Comparison of ENCODE assay signal across 1 cellular context in the genomic region with DNA sequence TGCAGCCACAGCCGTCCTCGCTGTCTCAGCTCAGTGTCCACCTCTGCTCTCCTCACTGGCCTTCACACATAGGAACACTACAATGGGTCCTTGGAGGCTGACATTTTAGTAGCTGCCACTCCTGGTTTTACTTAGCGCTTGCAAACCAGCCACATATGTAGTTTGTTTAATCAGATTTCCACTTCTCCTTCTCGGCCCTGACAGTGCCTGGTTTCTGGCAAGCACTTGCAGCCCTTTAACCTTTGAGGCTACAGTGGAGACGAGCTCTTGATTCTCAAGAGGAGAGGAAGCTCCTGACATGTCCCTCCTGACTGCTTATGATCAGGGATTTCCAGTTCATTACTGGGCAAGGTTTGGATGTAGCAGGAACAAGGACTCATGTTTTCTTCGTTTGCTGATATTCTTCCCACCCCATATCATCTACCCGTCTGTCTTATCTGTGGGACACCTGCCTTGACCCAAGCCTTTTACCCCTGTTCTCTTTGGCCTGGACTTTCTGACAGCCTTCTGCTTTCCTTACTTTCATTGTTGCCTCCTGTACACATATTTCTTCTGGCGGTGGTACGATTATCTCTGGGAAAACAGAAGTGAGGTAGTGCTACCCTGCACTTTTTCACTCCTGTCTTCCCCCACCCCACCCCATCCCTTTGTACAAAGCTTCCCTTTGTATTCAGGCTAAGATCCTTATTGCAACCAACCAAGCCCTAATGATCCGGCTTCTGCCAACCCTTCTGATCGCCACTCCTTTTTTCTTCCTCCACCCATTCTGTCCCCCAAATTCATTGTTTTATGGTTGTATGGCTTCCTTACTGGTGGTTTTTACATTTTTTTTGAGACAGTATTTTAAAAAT.
TF ChIP-seq lines count a peak whose summit lies in the region.

No MANE protein-coding gene starts in this region.

TF ChIP-seq in SK-N-SH, 30 proteins besides CTCF, POLR2A, EP300 and RAD21:
- TF ChIP-seq FOSL2 (IDR thresholded peaks at IDR 0.05; ENCODE audit: borderline replicate concordance, low read depth): no peak
- TF ChIP-seq GATA2 (CRISPR knock-in tag; IDR thresholded peaks at IDR 0.05): peak; percentile 57
- TF ChIP-seq, protein P1, sequence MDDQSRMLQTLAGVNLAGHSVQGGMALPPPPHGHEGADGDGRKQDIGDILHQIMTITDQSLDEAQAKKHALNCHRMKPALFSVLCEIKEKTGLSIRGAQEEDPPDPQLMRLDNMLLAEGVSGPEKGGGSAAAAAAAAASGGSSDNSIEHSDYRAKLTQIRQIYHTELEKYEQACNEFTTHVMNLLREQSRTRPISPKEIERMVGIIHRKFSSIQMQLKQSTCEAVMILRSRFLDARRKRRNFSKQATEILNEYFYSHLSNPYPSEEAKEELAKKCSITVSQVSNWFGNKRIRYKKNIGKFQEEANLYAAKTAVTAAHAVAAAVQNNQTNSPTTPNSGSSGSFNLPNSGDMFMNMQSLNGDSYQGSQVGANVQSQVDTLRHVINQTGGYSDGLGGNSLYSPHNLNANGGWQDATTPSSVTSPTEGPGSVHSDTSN (IDR thresholded peaks at IDR 0.05): no peak
- TF ChIP-seq, protein P2, sequence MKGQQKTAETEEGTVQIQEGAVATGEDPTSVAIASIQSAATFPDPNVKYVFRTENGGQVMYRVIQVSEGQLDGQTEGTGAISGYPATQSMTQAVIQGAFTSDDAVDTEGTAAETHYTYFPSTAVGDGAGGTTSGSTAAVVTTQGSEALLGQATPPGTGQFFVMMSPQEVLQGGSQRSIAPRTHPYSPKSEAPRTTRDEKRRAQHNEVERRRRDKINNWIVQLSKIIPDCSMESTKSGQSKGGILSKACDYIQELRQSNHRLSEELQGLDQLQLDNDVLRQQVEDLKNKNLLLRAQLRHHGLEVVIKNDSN (IDR thresholded peaks at IDR 0.05; ENCODE audit: borderline replicate concordance, low read depth): no peak
- TF ChIP-seq, protein P3, sequence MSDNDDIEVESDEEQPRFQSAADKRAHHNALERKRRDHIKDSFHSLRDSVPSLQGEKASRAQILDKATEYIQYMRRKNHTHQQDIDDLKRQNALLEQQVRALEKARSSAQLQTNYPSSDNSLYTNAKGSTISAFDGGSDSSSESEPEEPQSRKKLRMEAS (IDR thresholded peaks at IDR 0.05; ENCODE audit: low read depth): no peak
- no peak for TF ChIP-seq JUND (IDR thresholded peaks at IDR 0.05)
- no peak for TF ChIP-seq SMC3 (IDR thresholded peaks at IDR 0.05; ENCODE audit: low read depth, low read length)
- TF ChIP-seq, protein P4, sequence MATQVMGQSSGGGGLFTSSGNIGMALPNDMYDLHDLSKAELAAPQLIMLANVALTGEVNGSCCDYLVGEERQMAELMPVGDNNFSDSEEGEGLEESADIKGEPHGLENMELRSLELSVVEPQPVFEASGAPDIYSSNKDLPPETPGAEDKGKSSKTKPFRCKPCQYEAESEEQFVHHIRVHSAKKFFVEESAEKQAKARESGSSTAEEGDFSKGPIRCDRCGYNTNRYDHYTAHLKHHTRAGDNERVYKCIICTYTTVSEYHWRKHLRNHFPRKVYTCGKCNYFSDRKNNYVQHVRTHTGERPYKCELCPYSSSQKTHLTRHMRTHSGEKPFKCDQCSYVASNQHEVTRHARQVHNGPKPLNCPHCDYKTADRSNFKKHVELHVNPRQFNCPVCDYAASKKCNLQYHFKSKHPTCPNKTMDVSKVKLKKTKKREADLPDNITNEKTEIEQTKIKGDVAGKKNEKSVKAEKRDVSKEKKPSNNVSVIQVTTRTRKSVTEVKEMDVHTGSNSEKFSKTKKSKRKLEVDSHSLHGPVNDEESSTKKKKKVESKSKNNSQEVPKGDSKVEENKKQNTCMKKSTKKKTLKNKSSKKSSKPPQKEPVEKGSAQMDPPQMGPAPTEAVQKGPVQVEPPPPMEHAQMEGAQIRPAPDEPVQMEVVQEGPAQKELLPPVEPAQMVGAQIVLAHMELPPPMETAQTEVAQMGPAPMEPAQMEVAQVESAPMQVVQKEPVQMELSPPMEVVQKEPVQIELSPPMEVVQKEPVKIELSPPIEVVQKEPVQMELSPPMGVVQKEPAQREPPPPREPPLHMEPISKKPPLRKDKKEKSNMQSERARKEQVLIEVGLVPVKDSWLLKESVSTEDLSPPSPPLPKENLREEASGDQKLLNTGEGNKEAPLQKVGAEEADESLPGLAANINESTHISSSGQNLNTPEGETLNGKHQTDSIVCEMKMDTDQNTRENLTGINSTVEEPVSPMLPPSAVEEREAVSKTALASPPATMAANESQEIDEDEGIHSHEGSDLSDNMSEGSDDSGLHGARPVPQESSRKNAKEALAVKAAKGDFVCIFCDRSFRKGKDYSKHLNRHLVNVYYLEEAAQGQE (IDR thresholded peaks at IDR 0.05; ENCODE audit: low read depth, low read length): no peak
- no peak for TF ChIP-seq FOXJ3 (CRISPR knock-in tag; IDR thresholded peaks at IDR 0.05)
- TF ChIP-seq ELF1 (IDR thresholded peaks at IDR 0.05): no peak
- peak; percentile 56; the same call in 1 of the 2 replicates for TF ChIP-seq RCOR1 (IDR thresholded peaks at IDR 0.05; ENCODE audit: low read length)
- no peak for TF ChIP-seq MXI1 (IDR thresholded peaks at IDR 0.05; ENCODE audit: low read depth, low read length)
- no peak for TF ChIP-seq FOXM1 (IDR thresholded peaks at IDR 0.05; ENCODE audit: low read depth)
- TF ChIP-seq RXRA (IDR thresholded peaks at IDR 0.05; ENCODE audit: borderline replicate concordance, low read depth): no peak
- TF ChIP-seq CHD2 (IDR thresholded peaks at IDR 0.05; ENCODE audit: low read length, partially characterized antibody): peak; percentile 62
- no peak for TF ChIP-seq USF2 (IDR thresholded peaks at IDR 0.05; ENCODE audit: borderline replicate concordance, low read depth, low read length)
- TF ChIP-seq POLR2AphosphoS5 (IDR thresholded peaks at IDR 0.05; ENCODE audit: low read depth, low read length): no peak
- no peak for TF ChIP-seq NFIC (IDR thresholded peaks at IDR 0.05; ENCODE audit: borderline replicate concordance)
- TF ChIP-seq NRF1 (IDR thresholded peaks at IDR 0.05; ENCODE audit: low read depth, low read length): no peak
- no peak for TF ChIP-seq SIN3A (IDR thresholded peaks at IDR 0.05; ENCODE audit: borderline replicate concordance, low read depth, low read length)
- no peak for TF ChIP-seq RFX5 (IDR thresholded peaks at IDR 0.05; ENCODE audit: low read length)
- TF ChIP-seq TCF12 (IDR thresholded peaks at IDR 0.05): no peak
- no peak for TF ChIP-seq EZH2phosphoT487 (IDR thresholded peaks at IDR 0.05; ENCODE audit: borderline replicate concordance, low read depth)
- TF ChIP-seq YY1 (IDR thresholded peaks at IDR 0.05; ENCODE audit: low read depth): no peak
- TF ChIP-seq GABPA (IDR thresholded peaks at IDR 0.05; ENCODE audit: low read depth): no peak
